In the genomic region with DNA sequence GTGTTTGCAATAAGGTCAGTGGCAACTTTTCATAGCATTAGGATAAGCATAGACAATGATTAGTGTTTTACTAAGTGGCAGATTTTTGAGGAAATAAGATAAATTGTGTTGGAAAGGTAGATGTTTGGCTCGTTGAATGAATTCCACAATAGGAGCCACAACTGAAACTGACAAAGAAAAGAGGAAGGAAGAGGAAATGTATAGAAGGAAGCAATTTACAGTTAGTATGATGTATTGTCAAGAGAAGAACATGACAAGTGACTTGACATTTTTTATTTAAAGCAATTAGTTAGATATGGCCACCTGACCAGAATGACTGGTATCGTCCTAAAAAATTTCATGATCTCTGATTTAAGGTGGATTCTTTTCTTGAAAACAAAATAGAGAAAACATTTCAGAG, we compare ENCODE assay signal across 14 cellular contexts. TPM values are rescaled to one million over a fixed set of nuclear protein-coding genes. Genes with fewer than 3 reads are reported as not detected.
"Had no signal": no experiment of that assay in that cellular context is flagged by ENCODE, and none has a peak within 500 bp of the region (broad histone marks: within the 10 kb centered on the region; RNA-seq: fewer than 3 reads in every experiment).

No MANE protein-coding gene starts in this region.

- H3K4me1 ChIP-seq: esophagus squamous epithelium, tibial artery, uterus had no signal

- H3K27me3 ChIP-seq: esophagus squamous epithelium, tibial artery, uterus had no signal

- H3K9me3 ChIP-seq: esophagus squamous epithelium, tibial artery, uterus had no signal

- DNase-seq: activated CD4-positive, alpha-beta memory T cell treated with anti-CD3 and anti-CD28 coated beads for 36 hours; activated naive CD4-positive, alpha-beta T cell; activated T-cell treated with anti-CD3 and anti-CD28 coated beads, Interleukin-2, amount 50 U/mL, for 72 hours; aorta; esophagus squamous epithelium; foreskin fibroblast; left colon; naive thymus-derived CD4-positive, alpha-beta T cell; tibial artery; uterus had no signal

- H3K4me3 ChIP-seq: esophagus squamous epithelium, lung, skin epidermis, tibial artery, uterus had no signal

- FAIRE-seq: endometrium had no signal

- H3K27ac ChIP-seq: esophagus squamous epithelium, skin epidermis, tibial artery, uterus had no signal

- H3K36me3 ChIP-seq: esophagus squamous epithelium, tibial artery, uterus had no signal

- ATAC-seq: activated T-cell treated with anti-CD3 and anti-CD28 coated beads, Interleukin-2, amount 50 U/mL, for 72 hours; left colon; naive thymus-derived CD4-positive, alpha-beta T cell had no signal

RNA-seq across cellular contexts. Expression of a gene that starts 3.1 kb away (rescaled TPM):
- total RNA-seq: activated CD4-positive, alpha-beta memory T cell treated with anti-CD3 and anti-CD28 coated beads for 36 hours; activated T-cell treated with anti-CD3 and anti-CD28 coated beads, Interleukin-2, amount 50 U/mL, for 72 hours; aorta; esophagus squamous epithelium; left colon; lung; mononuclear cell; naive thymus-derived CD4-positive, alpha-beta T cell had no signal
- polyA plus RNA-seq: aorta; lung; naive thymus-derived CD4-positive, alpha-beta T cell had no signal

RNA-seq across cellular contexts. Expression of a gene that starts 33.3 kb away (rescaled TPM):
- polyA plus RNA-seq: naive thymus-derived CD4-positive, alpha-beta T cell had no signal
